Comparison of ENCODE assay signal across 8 cellular contexts in the genomic region with DNA sequence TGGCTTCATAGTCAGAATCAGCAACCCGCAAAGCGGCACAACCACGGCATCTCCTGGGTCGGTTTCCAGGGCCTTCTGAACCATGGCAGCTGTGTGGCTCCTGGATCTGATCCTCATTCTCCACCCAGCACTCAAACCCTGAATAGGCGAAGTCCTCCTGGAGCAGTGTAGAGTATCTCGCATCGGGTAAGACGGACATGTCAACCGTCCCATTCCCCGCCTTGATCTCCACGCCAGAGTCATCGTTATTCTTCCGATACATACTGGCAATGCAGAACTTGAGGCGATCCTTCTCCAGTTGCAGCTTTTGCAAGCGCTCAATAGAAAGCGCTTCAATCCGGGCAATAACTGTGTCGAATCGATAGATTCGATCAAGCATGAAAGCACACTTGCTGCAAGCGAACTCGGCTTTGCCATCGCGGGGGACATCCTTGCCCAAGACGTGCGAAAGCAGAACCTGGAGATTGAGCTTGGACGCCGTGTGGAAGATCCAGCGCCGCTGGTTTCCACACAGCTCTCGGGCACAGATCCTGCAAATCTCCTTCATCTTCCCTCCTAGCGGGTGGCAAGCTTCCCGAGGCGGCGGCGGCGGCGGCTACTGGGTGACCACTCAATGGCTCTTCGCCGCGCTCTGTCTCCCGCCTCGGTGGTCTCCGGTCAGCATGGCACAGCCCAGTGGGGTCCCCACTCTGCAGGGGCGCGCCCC.
DNase-seq lines count a peak whose midpoint lies in the region; ATAC-seq, FAIRE-seq and TF ChIP-seq lines count a peak whose summit lies in the region.
"Not testable (repeated sequence)": the region's sequence is repeated elsewhere in the genome, so short reads cannot be mapped to it uniquely, and the experiment has no call there.

No MANE protein-coding gene starts in this region.

- H3K9me3 Mint-ChIP-seq in activated naive CD8-positive, alpha-beta T cell treated with anti-CD3 and anti-CD28 coated beads, Interleukin-2, amount 10 ng/mL, durations not matched to agents 7 days and 5 days: not testable (repeated sequence)

- peaks cover 11% of the 10 kb centered on the region for H3K79me2 ChIP-seq in fibroblast of lung (ENCODE audit: control insufficient read depth, insufficient read depth, low read length)
- not testable (repeated sequence) for H3K79me2 ChIP-seq in HepG2 (ENCODE audit: insufficient read depth, low read length)

- TF ChIP-seq EP300 in A549 (IDR thresholded peaks at IDR 0.05); HepG2 (IDR thresholded peaks at IDR 0.05; ENCODE audit: low read depth in 2 of 2, low read length in 2 of 2); HepG2 (CRISPR knock-in tag; IDR thresholded peaks at IDR 0.05; ENCODE audit: borderline replicate concordance): not testable (repeated sequence)

- TF ChIP-seq RAD21 in A549 (conservative IDR thresholded peaks at IDR 0.05 in 1 of 2, IDR thresholded peaks at IDR 0.05 in 1 of 2); HepG2 (CRISPR knock-in tag; IDR thresholded peaks at IDR 0.05): not testable (repeated sequence)

- H3K27ac ChIP-seq in A549 (0 out of 6 replicates have a peak overlapping the region, but pooled peaks of 1 of the 2 experiments have one; percentile 63), fibroblast of lung (ENCODE audit: insufficient read depth, low read length) (peak overlapping the region; percentile 56)
- H3K27ac ChIP-seq in HepG2 (ENCODE audit: extremely low read length, insufficient read depth, low read length); rectal smooth muscle tissue (ENCODE audit: low read depth, low read length): not testable (repeated sequence)

- H3K9ac ChIP-seq in fibroblast of lung (ENCODE audit: insufficient read depth, low read length); HepG2 (ENCODE audit: insufficient read depth, low read depth, low read length); rectal smooth muscle tissue (ENCODE audit: low read length): not testable (repeated sequence)

- H3K4me2 ChIP-seq in A549: peak overlapping the region; percentile 55
- H3K4me2 ChIP-seq in fibroblast of lung (ENCODE audit: extremely low read depth, insufficient read depth, low read length): peak overlapping the region; percentile 32
- H3K4me2 ChIP-seq in HepG2 (ENCODE audit: low read depth, low read length): peak overlapping the region; percentile 67

- not testable (repeated sequence) for TF ChIP-seq CTCF in A549 (IDR thresholded peaks at IDR 0.05); fibroblast of lung (conservative IDR thresholded peaks at IDR 0.05 in 1 of 2, IDR thresholded peaks at IDR 0.05 in 1 of 2; ENCODE audit: low read depth in 1 of 2, low read length in 2 of 2); HepG2 (CRISPR knock-in tag; IDR thresholded peaks at IDR 0.05)

- H3K4me3 ChIP-seq in A549 (peak overlapping the region; percentile 48), fibroblast of lung (replicated peaks in 1 of 4; ENCODE audit: control extremely low read depth in 1 of 4, insufficient read depth in 1 of 4, low read depth in 3 of 4, low read length in 4 of 4) (peak overlapping the region; percentile 34 to 74 (median 54)), HepG2 (replicated peaks in 1 of 3; ENCODE audit: insufficient read depth in 1 of 3, low read depth in 2 of 3, low read length in 3 of 3) (peak overlapping the region; percentile 21 to 56 (median 55); a peak in 5 of 6 replicates), rectal smooth muscle tissue (ENCODE audit: low read length) (peak overlapping the region; percentile 66)

- H3K9me3 ChIP-seq in A549; fibroblast of lung (ENCODE audit: control insufficient read depth, insufficient read depth, low read depth, low read length); HepG2 (ENCODE audit: low read length): not testable (repeated sequence)

- not testable (repeated sequence) for H3K27me3 Mint-ChIP-seq in activated naive CD8-positive, alpha-beta T cell treated with anti-CD3 and anti-CD28 coated beads, Interleukin-2, amount 10 ng/mL, durations not matched to agents 7 days and 5 days

- H2AFZ ChIP-seq in fibroblast of lung (ENCODE audit: low read length); HepG2 (ENCODE audit: low read length): not testable (repeated sequence)

- not testable (repeated sequence) for H3K27ac Mint-ChIP-seq in activated naive CD8-positive, alpha-beta T cell treated with anti-CD3 and anti-CD28 coated beads, Interleukin-2, amount 10 ng/mL, durations not matched to agents 7 days and 5 days

- not testable (repeated sequence) for H3K36me3 Mint-ChIP-seq in activated naive CD8-positive, alpha-beta T cell treated with anti-CD3 and anti-CD28 coated beads, Interleukin-2, amount 10 ng/mL, durations not matched to agents 7 days and 5 days

- FAIRE-seq in A549 (lab: Jason Lieb, UNC); HepG2 (lab: Jason Lieb, UNC): not testable (repeated sequence)

- H3K4me3 Mint-ChIP-seq in activated naive CD8-positive, alpha-beta T cell treated with anti-CD3 and anti-CD28 coated beads, Interleukin-2, amount 10 ng/mL, durations not matched to agents 7 days and 5 days: peak overlapping the region; percentile 74

- H3K27me3 ChIP-seq in fibroblast of lung (ENCODE audit: control insufficient read depth, insufficient read depth, low read length); HepG2 (ENCODE audit: control insufficient read depth in 1 of 2, insufficient read depth in 2 of 2, low read length in 2 of 2); rectal smooth muscle tissue (ENCODE audit: control insufficient read depth, insufficient read depth, low read length): not testable (repeated sequence)

- not testable (repeated sequence) for H3K4me1 Mint-ChIP-seq in activated naive CD8-positive, alpha-beta T cell treated with anti-CD3 and anti-CD28 coated beads, Interleukin-2, amount 10 ng/mL, durations not matched to agents 7 days and 5 days

- not testable (repeated sequence) for H3K4me1 ChIP-seq in A549; fibroblast of lung (ENCODE audit: control insufficient read depth, extremely low read depth, insufficient read depth, low read length); HepG2 (ENCODE audit: insufficient read depth, low read length); rectal smooth muscle tissue (ENCODE audit: control insufficient read depth, insufficient read depth, low read length)

- intact Hi-C loops in HepG2 (cut with micrococcal nuclease; ENCODE audit: unreplicated experiment): not testable (repeated sequence)

- in situ Hi-C loops in HepG2 (cut with HindIII; ENCODE audit: extremely low pct_ligation_motif_present, low pct_unique_long_range_greater_than_20kb): not testable (repeated sequence)

- ATAC-seq in A549 (peak; percentile 65 to 68), GM18909 (IDR thresholded peaks at IDR 0.05; ENCODE audit: poor library complexity, unreplicated experiment) (peak; percentile 2), HG03175 (IDR thresholded peaks at IDR 0.05; ENCODE audit: unreplicated experiment) (peak; percentile 1), HepG2 (peak; percentile 45)
- not testable (repeated sequence) for ATAC-seq in activated naive CD8-positive, alpha-beta T cell treated with anti-CD3 and anti-CD28 coated beads, Interleukin-2, amount 10 ng/mL, durations not matched to agents 7 days and 5 days (ENCODE audit: low read depth)

- H3K36me3 ChIP-seq in fibroblast of lung (ENCODE audit: control insufficient read depth, insufficient read depth, low read length); HepG2 (replicated peaks in 1 of 2; ENCODE audit: control insufficient read depth in 1 of 2, insufficient read depth in 2 of 2, low read length in 2 of 2); rectal smooth muscle tissue (ENCODE audit: control insufficient read depth, insufficient read depth, low read length): not testable (repeated sequence)

- POLR2A ChIA-PET in A549 (lab: Yijun Ruan, JAX); activated naive CD8-positive, alpha-beta T cell treated with anti-CD3 and anti-CD28 coated beads, Interleukin-2, amount 10 ng/mL, durations not matched to agents 7 days and 5 days (lab: Charles Lee); HepG2 (lab: Yijun Ruan, JAX): not testable (repeated sequence)

- WGBS in A549 (ENCODE audit: missing lambda C conversion rate): 14% methylated on average over 5 of the region's 46 CpGs
- no CpG with 5 or more reads among the region's 46 CpGs for WGBS in HepG2 (ENCODE audit: low lambda C conversion rate)

- CTCF ChIA-PET in A549 (lab: Yijun Ruan, JAX); HepG2 (lab: Yijun Ruan, JAX; ENCODE audit: low intra/inter-chr PET ratio, low total read pairs): not testable (repeated sequence)

- not testable (repeated sequence) for BruUV-seq in HepG2 (replicated peaks; lab: Mats Ljungman, UMichigan)

- not testable (repeated sequence) for H4K20me1 ChIP-seq in fibroblast of lung (ENCODE audit: control insufficient read depth, extremely low read depth, insufficient read depth, low read length); HepG2 (ENCODE audit: insufficient read depth, low read length)

- not testable (repeated sequence) for DNase-seq in A549 (ENCODE audit: low read depth in 1 of 2, low spot score in 1 of 2); HepG2 (ENCODE audit: low spot score)
- peak; percentile 15 for DNase-seq in RKO (ENCODE audit: low spot score)
- DNase-seq in activated naive CD8-positive, alpha-beta T cell treated with anti-CD3 and anti-CD28 coated beads, Interleukin-2, amount 10 ng/mL, durations not matched to agents 7 days and 5 days: peak; percentile 30
- DNase-seq in fibroblast of lung (ENCODE audit: low read depth in 2 of 2): peak; percentile 3 to 11

- not testable (repeated sequence) for TF ChIP-seq POLR2A in A549 (IDR thresholded peaks at IDR 0.05; ENCODE audit: low read length); HepG2 (IDR thresholded peaks at IDR 0.05; ENCODE audit: insufficient read depth in 1 of 2, low read depth in 2 of 2, low read length in 2 of 2)
